8 cellular contexts compared by ENCODE assay signal in genomic region chr9:98118640-98119601, GRCh38. TPM values are rescaled to one million over a fixed set of nuclear protein-coding genes. Genes with fewer than 3 reads are reported as not detected.
DNase-seq lines count a peak whose midpoint lies in the region; ATAC-seq lines count a peak whose summit lies in the region.

TRIM14 (minus strand) TSS chr9:98119222; CDS start chr9:98119188, 34 bp downstream.

- no peak within 1 kb of the TSS for H2BK120ac ChIP-seq in mesenchymal stem cell (ENCODE audit: low read depth, low read length)

- no peaks in the 10 kb centered on the region for H3K9me3 Mint-ChIP-seq in activated CD4-positive, alpha-beta T cell treated with anti-CD3 and anti-CD28 coated beads, Interleukin-2, amount 10 ng/mL, durations not matched to agents 7 days and 5 days

- H3K23ac ChIP-seq in mesenchymal stem cell (ENCODE audit: low read length in 2 of 2): peak within 1 kb of the TSS in 1 of 2 experiments; percentile 35

- H3K9ac ChIP-seq in mesenchymal stem cell (ENCODE audit: low read length): peak within 1 kb of the TSS; percentile 51

- POLR2A ChIA-PET in activated CD4-positive, alpha-beta T cell treated with anti-CD3 and anti-CD28 coated beads, Interleukin-2, amount 10 ng/mL, durations not matched to agents 7 days and 5 days (lab: Charles Lee): no interaction called here

- 7% methylated on average over 66 of the region's 71 CpGs for WGBS in mesenchymal stem cell

- H2BK12ac ChIP-seq in mesenchymal stem cell (ENCODE audit: low read length in 2 of 2): peak within 1 kb of the TSS in 1 of 2 experiments; percentile 81

- H2AFZ ChIP-seq in mesenchymal stem cell (ENCODE audit: low read depth, low read length): peak within 1 kb of the TSS; percentile 96

- H3K27ac ChIP-seq in effector memory CD4-positive, alpha-beta T cell (ENCODE audit: insufficient read depth, low read length, poor library complexity, severe bottlenecking): peak within 1 kb of the TSS; percentile 89
- no peak within 1 kb of the TSS for H3K27ac ChIP-seq in mesenchymal stem cell (ENCODE audit: low read length, poor library complexity, severe bottlenecking)

- peak within 1 kb of the TSS; percentile 96 for H3K4me2 ChIP-seq in mesenchymal stem cell (ENCODE audit: low read length, poor library complexity, severe bottlenecking)

- H3K36me3 Mint-ChIP-seq in activated CD4-positive, alpha-beta T cell treated with anti-CD3 and anti-CD28 coated beads, Interleukin-2, amount 10 ng/mL, durations not matched to agents 7 days and 5 days (ENCODE audit: low read depth): peaks cover 21% of the 10 kb centered on the region

- peak within 1 kb of the TSS; percentile 97 for H3K27ac Mint-ChIP-seq in activated CD4-positive, alpha-beta T cell treated with anti-CD3 and anti-CD28 coated beads, Interleukin-2, amount 10 ng/mL, durations not matched to agents 7 days and 5 days

- H3K79me1 ChIP-seq in mesenchymal stem cell (replicated peaks; ENCODE audit: low read length, poor library complexity, severe bottlenecking): no peaks in the 10 kb centered on the region

- peaks cover 38% of the 10 kb centered on the region for H3K4me1 ChIP-seq in effector memory CD4-positive, alpha-beta T cell (ENCODE audit: control insufficient read depth, insufficient read depth, low read length, poor library complexity, severe bottlenecking)
- H3K4me1 ChIP-seq in mesenchymal stem cell (ENCODE audit: control insufficient read depth, insufficient read depth, low read depth, low read length): peaks cover 7% of the 10 kb centered on the region

- CTCF ChIA-PET in activated CD4-positive, alpha-beta T cell treated with anti-CD3 and anti-CD28 coated beads, Interleukin-2, amount 10 ng/mL, durations not matched to agents 7 days and 5 days (lab: Charles Lee): interaction anchor here (0.7 to 3.0 kb wide), 19 partner anchors 9 to 195 kb away, joined by 3 to 18 read pairs (median 4); partner anchors contain the start of genes CORO2A, NANS and TBC1D2

- H2BK5ac ChIP-seq in mesenchymal stem cell (ENCODE audit: low read depth, low read length, poor library complexity, severe bottlenecking): no peak within 1 kb of the TSS

- H3K36me3 ChIP-seq in effector memory CD4-positive, alpha-beta T cell (ENCODE audit: control insufficient read depth, insufficient read depth, low read length): no peaks in the 10 kb centered on the region
- no peaks in the 10 kb centered on the region for H3K36me3 ChIP-seq in mesenchymal stem cell (ENCODE audit: control insufficient read depth in 1 of 2, insufficient read depth in 2 of 2, low read depth in 1 of 2, low read length in 2 of 2)

- peak within 1 kb of the TSS; percentile 64 for H4K91ac ChIP-seq in mesenchymal stem cell (ENCODE audit: low read length)

- peak within 1 kb of the TSS; percentile 75 to 95 for H3K18ac ChIP-seq in mesenchymal stem cell (ENCODE audit: low read depth in 1 of 2, low read length in 2 of 2)

- H2BK15ac ChIP-seq in mesenchymal stem cell (ENCODE audit: low read depth, poor library complexity, severe bottlenecking): peak within 1 kb of the TSS; percentile 45

- H3K4me1 Mint-ChIP-seq in activated CD4-positive, alpha-beta T cell treated with anti-CD3 and anti-CD28 coated beads, Interleukin-2, amount 10 ng/mL, durations not matched to agents 7 days and 5 days: peaks cover 53% of the 10 kb centered on the region

- no peaks in the 10 kb centered on the region for H3K27me3 ChIP-seq in effector memory CD4-positive, alpha-beta T cell (replicated peaks; ENCODE audit: control insufficient read depth, insufficient read depth, low read length, poor library complexity, severe bottlenecking)
- peaks cover 0 to 20% of the 10 kb centered on the region in 2 experiments for H3K27me3 ChIP-seq in mesenchymal stem cell (ENCODE audit: control insufficient read depth in 1 of 2, insufficient read depth in 1 of 2, low read length in 2 of 2)

- H3K4ac ChIP-seq in mesenchymal stem cell (ENCODE audit: low read depth in 1 of 2, low read length in 2 of 2): peak within 1 kb of the TSS; percentile 54 to 70

- DNase-seq in NCI-H345 (lab: John Stamatoyannopoulos, UW) (peak; percentile 58), NCI-H345 treated with DMSO at 0.1 percent for 48 hours (lab: John Stamatoyannopoulos, UW; ENCODE audit: unreplicated experiment) (no peak), NCI-H2196 (lab: John Stamatoyannopoulos, UW; ENCODE audit: unreplicated experiment) (peak; percentile 57), mesenchymal stem cell (peak; percentile 75)
- peak; percentile 71 for DNase-seq in activated CD4-positive, alpha-beta T cell treated with anti-CD3 and anti-CD28 coated beads, Interleukin-2, amount 10 ng/mL, durations not matched to agents 7 days and 5 days
- DNase-seq in effector memory CD4-positive, alpha-beta T cell: peak; percentile 30 to 61 (median 41)
- DNase-seq in stimulated activated CD8-positive, alpha-beta memory T cell treated with anti-CD3 and anti-CD28 coated beads, Interleukin-4, amount 100 ng/mL, for 24 hours (ENCODE audit: low read depth): peak; percentile 30

- no peaks in the 10 kb centered on the region for H3K27me3 Mint-ChIP-seq in activated CD4-positive, alpha-beta T cell treated with anti-CD3 and anti-CD28 coated beads, Interleukin-2, amount 10 ng/mL, durations not matched to agents 7 days and 5 days

- no peaks in the 10 kb centered on the region for H3K9me3 ChIP-seq in effector memory CD4-positive, alpha-beta T cell (ENCODE audit: control insufficient read depth, low read length)
- H3K9me3 ChIP-seq in mesenchymal stem cell (ENCODE audit: control insufficient read depth, low read length): no peaks in the 10 kb centered on the region

- H3K14ac ChIP-seq in mesenchymal stem cell (ENCODE audit: low read length in 2 of 2): peak within 1 kb of the TSS in 1 of 2 experiments; percentile 80

- H3K4me3 ChIP-seq in effector memory CD4-positive, alpha-beta T cell (ENCODE audit: insufficient read depth, low read depth, low read length, poor library complexity, severe bottlenecking): peak within 1 kb of the TSS; percentile 82
- peak within 1 kb of the TSS; percentile 79 to 83 for H3K4me3 ChIP-seq in mesenchymal stem cell (ENCODE audit: insufficient read depth in 1 of 2, low read depth in 1 of 2, low read length in 2 of 2)

- H4K8ac ChIP-seq in mesenchymal stem cell (ENCODE audit: low read length): peak within 1 kb of the TSS; percentile 88

- ATAC-seq in HG02870 (IDR thresholded peaks at IDR 0.05; ENCODE audit: unreplicated experiment): peak; percentile 39

- no peak within 1 kb of the TSS for H2AK5ac ChIP-seq in mesenchymal stem cell (ENCODE audit: low read length, severe bottlenecking)

- H3K4me3 Mint-ChIP-seq in activated CD4-positive, alpha-beta T cell treated with anti-CD3 and anti-CD28 coated beads, Interleukin-2, amount 10 ng/mL, durations not matched to agents 7 days and 5 days: peak within 1 kb of the TSS; percentile 85

RNA-seq across cellular contexts. Expression of gene TRIM14, which starts in this region (rescaled TPM):
- total RNA-seq in activated CD4-positive, alpha-beta T cell treated with anti-CD3 and anti-CD28 coated beads, Interleukin-2, amount 10 ng/mL, durations not matched to agents 7 days and 5 days: 100 to 1,000 TPM; 116 to 124 TPM
- 8.1 TPM for polyA plus RNA-seq in mesenchymal stem cell (2013, experiment 1 of 2)
- 8.1 TPM for polyA plus RNA-seq in mesenchymal stem cell (2013, experiment 2 of 2)
